In genomic region chr17:44604149-44605115, GRCh38 we compare ENCODE assay signal across 1 cellular context.
A peak's percentile ranks its signal among the peaks of the same experiment; 100 is the strongest.
TF ChIP-seq lines count a peak whose summit lies in the region.

No MANE protein-coding gene starts in this region.

TF ChIP-seq in HepG2, 621 proteins besides CTCF, POLR2A, EP300 and RAD21:
- peak; percentile 94 for TF ChIP-seq RFX5 (IDR thresholded peaks at IDR 0.05; ENCODE audit: low read depth, low read length)
- TF ChIP-seq GABPA (IDR thresholded peaks at IDR 0.05; ENCODE audit: low read depth, low read length): no peak
- no peak for TF ChIP-seq GABPA (CRISPR knock-in tag; IDR thresholded peaks at IDR 0.05; ENCODE audit: low read depth)
